1 cellular context compared by ENCODE assay signal in genomic region chr5:170257370-170257769, GRCh38.
TF ChIP-seq lines count a peak whose summit lies in the region.

No MANE protein-coding gene starts in this region.

TF ChIP-seq in SK-N-SH treated with all-trans-retinoic acid at 6 μM for 48 hours, 23 proteins besides CTCF, POLR2A, EP300 and RAD21 (continued from another document):
- TF ChIP-seq PPARA (CRISPR knock-in tag; IDR thresholded peaks at IDR 0.05; ENCODE audit: borderline replicate concordance) (no peak), SNAI2 (CRISPR knock-in tag; IDR thresholded peaks at IDR 0.05) (no peak), PATZ1 (CRISPR knock-in tag; IDR thresholded peaks at IDR 0.05; ENCODE audit: borderline replicate concordance) (no peak), TOX (CRISPR knock-in tag; IDR thresholded peaks at IDR 0.05; ENCODE audit: borderline replicate concordance) (no peak), ARNTL (CRISPR knock-in tag; IDR thresholded peaks at IDR 0.05; ENCODE audit: borderline replicate concordance, low read depth) (no peak), ISL1 (CRISPR knock-in tag; IDR thresholded peaks at IDR 0.05) (no peak), BACH2 (CRISPR knock-in tag; IDR thresholded peaks at IDR 0.05; ENCODE audit: borderline replicate concordance) (no peak)
